In genomic region chr10:86415583-86415982, GRCh38 we compare ENCODE assay signal across 1 cellular context.
TF ChIP-seq lines count a peak whose summit lies in the region.

No MANE protein-coding gene starts in this region.

TF ChIP-seq in GM23338, 12 proteins besides CTCF, POLR2A, EP300 and RAD21 (continued from another document):
- TF ChIP-seq ZNF462 (CRISPR knock-in tag; IDR thresholded peaks at IDR 0.05) (no peak), ZNF114 (CRISPR knock-in tag; IDR thresholded peaks at IDR 0.05) (no peak), EZH2 (IDR thresholded peaks at IDR 0.05; ENCODE audit: low read depth, unreplicated experiment) (no peak)
